In the genomic region with DNA sequence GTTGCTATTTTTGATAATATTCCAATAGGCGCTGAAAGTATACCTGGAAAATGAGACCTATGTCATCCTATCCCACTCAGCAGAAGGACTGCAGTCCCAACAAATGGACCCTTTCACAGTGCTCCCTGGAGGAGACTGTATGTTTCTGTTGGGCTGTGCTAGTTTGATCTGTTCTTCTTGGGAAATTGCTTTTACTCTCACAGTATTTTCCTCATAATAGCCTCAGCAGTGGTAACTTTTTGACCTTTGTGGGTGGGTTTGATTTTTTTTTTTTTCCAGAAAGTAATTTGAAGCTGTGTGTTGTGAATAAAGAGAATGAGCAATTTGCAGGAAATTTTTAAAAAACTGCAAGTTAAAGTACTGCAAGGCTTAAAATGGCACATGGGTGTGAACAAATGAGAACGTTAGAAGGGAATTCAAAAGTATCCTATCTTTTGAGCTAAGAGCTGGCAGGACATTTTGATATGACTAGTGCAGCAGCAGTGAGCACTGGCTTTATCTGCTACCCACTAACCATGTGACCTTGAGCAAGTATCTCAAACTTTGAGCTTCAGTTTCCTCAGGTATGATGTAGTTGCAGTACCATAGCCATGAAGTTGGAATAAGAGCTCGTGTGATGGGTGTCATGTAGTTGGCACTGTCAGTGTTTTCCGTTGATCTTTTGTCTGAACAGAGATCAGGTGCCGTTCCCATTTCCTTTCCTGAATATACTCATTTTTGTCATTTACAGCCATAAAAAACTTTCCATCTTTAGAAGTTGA, we compare ENCODE assay signal across 15 cellular contexts.
A peak's percentile ranks its signal among the peaks of the same experiment; 100 is the strongest.
DNase-seq lines count a peak whose midpoint lies in the region; ATAC-seq and TF ChIP-seq lines count a peak whose summit lies in the region.
"Had no signal": no experiment of that assay in that cellular context is flagged by ENCODE, and none has a peak within 500 bp of the region (broad histone marks: within the 10 kb centered on the region; RNA-seq: fewer than 3 reads in every experiment).

No MANE protein-coding gene starts in this region.

- no peaks in the 10 kb centered on the region for H3K79me2 ChIP-seq in fibroblast of lung (ENCODE audit: control insufficient read depth, insufficient read depth, low read length)

- intact Hi-C loops in Right ventricle myocardium inferior (cut with DNase I) (loop anchor here (5.0 kb wide), 1 partner anchor 252 kb away; the partner anchor contains the start of gene VGLL4), cardiac septum (cut with DNase I) (loop anchor here (5.0 kb wide), 2 partner anchors 57 to 252 kb away; partner anchors contain the start of gene VGLL4), right lobe of liver (cut with DNase I) (no loop called here)

- DNase-seq in Right ventricle myocardium inferior (ENCODE audit: missing footprints) (no peak), cardiac septum (ENCODE audit: low spot score) (no peak), fibroblast of lung (ENCODE audit: low read depth in 2 of 2) (peak; percentile 48 to 59), right lobe of liver (no peak), dedifferentiated amniotic fluid mesenchymal stem cell (ENCODE audit: extremely low spot score) (no peak)
- no peak for DNase-seq in stimulated activated CD4-positive, alpha-beta T cell treated with anti-CD3 and anti-CD28 coated beads, Interleukin-1b, Interleukin-23, amount 100 ng/mL, for 48 hours
- DNase-seq: activated T-cell treated with anti-CD3 and anti-CD28 coated beads, Interleukin-2, amount 50 U/mL, for 72 hours; amniotic stem cell; CD8-positive, alpha-beta memory T cell; gastrocnemius medialis; NCI-H1694 treated with DMSO at 0.1 percent for 48 hours; stimulated activated CD4-positive, alpha-beta T cell treated with anti-CD3 and anti-CD28 coated beads, Interleukin-4, amount 100 ng/mL, for 24 hours had no signal

- H3K4me1 ChIP-seq in fibroblast of lung (ENCODE audit: control insufficient read depth, extremely low read depth, insufficient read depth, low read length) (no peaks in the 10 kb centered on the region), right lobe of liver (peaks cover 0 to 11% (median 0%) of the 10 kb centered on the region in 4 donors)

- TF ChIP-seq CTCF in fibroblast of lung (conservative IDR thresholded peaks at IDR 0.05 in 1 of 2, IDR thresholded peaks at IDR 0.05 in 1 of 2; ENCODE audit: low read depth in 1 of 2, low read length in 2 of 2) (no peak), right lobe of liver (IDR thresholded peaks at IDR 0.05) (no peak)

- H3K36me3 ChIP-seq in fibroblast of lung (ENCODE audit: control insufficient read depth, insufficient read depth, low read length) (no peaks in the 10 kb centered on the region), right lobe of liver (no peaks in the 10 kb centered on the region)
- H3K36me3 ChIP-seq: gastrocnemius medialis had no signal

- ATAC-seq in Right ventricle myocardium inferior, result peak; percentile 52
- peak; percentile 59 to 81 (median 63) for ATAC-seq in right lobe of liver
- ATAC-seq in GM21528 (IDR thresholded peaks at IDR 0.05; ENCODE audit: low FRiP score, unreplicated experiment), result no peak
- no peak for ATAC-seq in activated CD4-positive, CD25-positive, alpha-beta regulatory T cell treated with anti-CD3 and anti-CD28 coated beads, Interleukin-2, amount 50 U/mL, for 24 hours
- ATAC-seq: A549; activated T-cell treated with anti-CD3 and anti-CD28 coated beads, Interleukin-2, amount 50 U/mL, for 72 hours had no signal

- H3K4me3 ChIP-seq in fibroblast of lung (replicated peaks in 1 of 4; ENCODE audit: control extremely low read depth in 1 of 4, insufficient read depth in 1 of 4, low read depth in 3 of 4, low read length in 4 of 4), result no peak overlapping the region
- H3K4me3 ChIP-seq in right lobe of liver, result peak overlapping the region; percentile 6 to 22 (median 17)
- H3K4me3 ChIP-seq: A549, gastrocnemius medialis had no signal

- no peak overlapping the region for H2AFZ ChIP-seq in fibroblast of lung (ENCODE audit: low read length)

- no peak overlapping the region for H3K27ac ChIP-seq in fibroblast of lung (ENCODE audit: insufficient read depth, low read length)
- H3K27ac ChIP-seq in right lobe of liver, result no peak overlapping the region
- H3K27ac ChIP-seq: A549, gastrocnemius medialis had no signal

- no peak for TF ChIP-seq POLR2A in right lobe of liver (IDR thresholded peaks at IDR 0.05)

- no peak overlapping the region for H3K4me2 ChIP-seq in fibroblast of lung (ENCODE audit: extremely low read depth, insufficient read depth, low read length)
- H3K4me2 ChIP-seq: A549 had no signal

- H3K27me3 ChIP-seq in fibroblast of lung (ENCODE audit: control insufficient read depth, insufficient read depth, low read length) (no peaks in the 10 kb centered on the region), right lobe of liver (no peaks in the 10 kb centered on the region)
- H3K27me3 ChIP-seq: gastrocnemius medialis had no signal

- no peak overlapping the region for H3K9ac ChIP-seq in fibroblast of lung (ENCODE audit: insufficient read depth, low read length)

- 43% methylated on average over 5 of the region's 5 CpGs for WGBS in right lobe of liver (ENCODE audit: insufficient coverage, low coverage, low lambda C conversion rate, missing lambda C conversion rate)

- no peaks in the 10 kb centered on the region for H4K20me1 ChIP-seq in fibroblast of lung (ENCODE audit: control insufficient read depth, extremely low read depth, insufficient read depth, low read length)

- no peaks in the 10 kb centered on the region for H3K9me3 ChIP-seq in fibroblast of lung (ENCODE audit: control insufficient read depth, insufficient read depth, low read depth, low read length)
- H3K9me3 ChIP-seq in right lobe of liver, result no peaks in the 10 kb centered on the region
- H3K9me3 ChIP-seq: A549, gastrocnemius medialis had no signal

Comparison
In these comparisons a context has a peak if more than half of its experiments do, and no peak if none do; other contexts are left out.
1. ATAC-seq: peak in Right ventricle myocardium inferior (single experiment) and right lobe of liver (4 of 4); none in GM21528 (single experiment) and activated CD4-positive, CD25-positive, alpha-beta regulatory T cell treated with anti-CD3 and anti-CD28 coated beads, Interleukin-2, amount 50 U/mL, for 24 hours (0 of 2).
2. DNase-seq: peak in fibroblast of lung (2 of 2); none in Right ventricle myocardium inferior (single experiment), cardiac septum (single experiment), right lobe of liver (0 of 3), stimulated activated CD4-positive, alpha-beta T cell treated with anti-CD3 and anti-CD28 coated beads, Interleukin-1b, Interleukin-23, amount 100 ng/mL, for 48 hours (single experiment) and dedifferentiated amniotic fluid mesenchymal stem cell (single experiment).
3. H3K4me3 ChIP-seq: peak in right lobe of liver (3 of 3); none in fibroblast of lung (0 of 4).
4. intact Hi-C loops: an anchor here in Right ventricle myocardium inferior (5.0 kb wide) and cardiac septum (5.0 kb wide); none called in right lobe of liver.